ENCODE assay signal across 2 cellular contexts in the genomic region with DNA sequence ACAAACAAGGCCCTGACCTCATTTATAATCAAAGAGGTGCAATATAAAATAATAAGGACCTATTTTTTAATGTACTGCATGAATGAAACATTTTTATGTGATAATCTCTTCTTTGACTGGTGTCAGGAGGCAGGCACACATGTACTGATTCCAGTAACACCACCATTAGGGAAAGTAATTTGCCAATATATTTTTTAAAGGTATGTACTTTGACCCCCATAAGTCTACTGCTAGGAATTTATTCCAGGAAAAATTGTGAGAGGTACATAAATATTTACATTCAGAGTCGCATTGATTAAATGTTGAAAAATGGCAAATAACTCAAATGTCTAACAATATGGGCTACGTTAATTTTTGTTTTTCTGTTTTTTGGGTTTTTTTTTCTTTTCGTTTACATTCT.
TF ChIP-seq lines count a peak whose summit lies in the region.

No MANE protein-coding gene starts in this region.

TF ChIP-seq in liver, 16 proteins besides CTCF, POLR2A, EP300 and RAD21:
- peak; percentile 74 to 85 for TF ChIP-seq HNF4A (conservative IDR thresholded peaks at IDR 0.05)
- peak; percentile 61 for TF ChIP-seq HNF4G (IDR thresholded peaks at IDR 0.05)
- no peak for TF ChIP-seq FOXA1 (IDR thresholded peaks at IDR 0.05)
- TF ChIP-seq RXRA (IDR thresholded peaks at IDR 0.05): peak; percentile 18 to 41
- TF ChIP-seq, protein P1, sequence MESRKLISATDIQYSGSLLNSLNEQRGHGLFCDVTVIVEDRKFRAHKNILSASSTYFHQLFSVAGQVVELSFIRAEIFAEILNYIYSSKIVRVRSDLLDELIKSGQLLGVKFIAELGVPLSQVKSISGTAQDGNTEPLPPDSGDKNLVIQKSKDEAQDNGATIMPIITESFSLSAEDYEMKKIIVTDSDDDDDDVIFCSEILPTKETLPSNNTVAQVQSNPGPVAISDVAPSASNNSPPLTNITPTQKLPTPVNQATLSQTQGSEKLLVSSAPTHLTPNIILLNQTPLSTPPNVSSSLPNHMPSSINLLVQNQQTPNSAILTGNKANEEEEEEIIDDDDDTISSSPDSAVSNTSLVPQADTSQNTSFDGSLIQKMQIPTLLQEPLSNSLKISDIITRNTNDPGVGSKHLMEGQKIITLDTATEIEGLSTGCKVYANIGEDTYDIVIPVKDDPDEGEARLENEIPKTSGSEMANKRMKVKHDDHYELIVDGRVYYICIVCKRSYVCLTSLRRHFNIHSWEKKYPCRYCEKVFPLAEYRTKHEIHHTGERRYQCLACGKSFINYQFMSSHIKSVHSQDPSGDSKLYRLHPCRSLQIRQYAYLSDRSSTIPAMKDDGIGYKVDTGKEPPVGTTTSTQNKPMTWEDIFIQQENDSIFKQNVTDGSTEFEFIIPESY (IDR thresholded peaks at IDR 0.05): peak; percentile 40
- peak; percentile 26 for TF ChIP-seq FOXA2 (IDR thresholded peaks at IDR 0.05)
- TF ChIP-seq TAF1 (conservative IDR thresholded peaks at IDR 0.05): no peak
- peak; percentile 61 for TF ChIP-seq SP1 (IDR thresholded peaks at IDR 0.05)
- TF ChIP-seq GABPA (IDR thresholded peaks at IDR 0.05 in 1 of 2, conservative IDR thresholded peaks at IDR 0.05 in 1 of 2): no peak
- TF ChIP-seq NR2F2 (IDR thresholded peaks at IDR 0.05): no peak
- TF ChIP-seq, protein P2, sequence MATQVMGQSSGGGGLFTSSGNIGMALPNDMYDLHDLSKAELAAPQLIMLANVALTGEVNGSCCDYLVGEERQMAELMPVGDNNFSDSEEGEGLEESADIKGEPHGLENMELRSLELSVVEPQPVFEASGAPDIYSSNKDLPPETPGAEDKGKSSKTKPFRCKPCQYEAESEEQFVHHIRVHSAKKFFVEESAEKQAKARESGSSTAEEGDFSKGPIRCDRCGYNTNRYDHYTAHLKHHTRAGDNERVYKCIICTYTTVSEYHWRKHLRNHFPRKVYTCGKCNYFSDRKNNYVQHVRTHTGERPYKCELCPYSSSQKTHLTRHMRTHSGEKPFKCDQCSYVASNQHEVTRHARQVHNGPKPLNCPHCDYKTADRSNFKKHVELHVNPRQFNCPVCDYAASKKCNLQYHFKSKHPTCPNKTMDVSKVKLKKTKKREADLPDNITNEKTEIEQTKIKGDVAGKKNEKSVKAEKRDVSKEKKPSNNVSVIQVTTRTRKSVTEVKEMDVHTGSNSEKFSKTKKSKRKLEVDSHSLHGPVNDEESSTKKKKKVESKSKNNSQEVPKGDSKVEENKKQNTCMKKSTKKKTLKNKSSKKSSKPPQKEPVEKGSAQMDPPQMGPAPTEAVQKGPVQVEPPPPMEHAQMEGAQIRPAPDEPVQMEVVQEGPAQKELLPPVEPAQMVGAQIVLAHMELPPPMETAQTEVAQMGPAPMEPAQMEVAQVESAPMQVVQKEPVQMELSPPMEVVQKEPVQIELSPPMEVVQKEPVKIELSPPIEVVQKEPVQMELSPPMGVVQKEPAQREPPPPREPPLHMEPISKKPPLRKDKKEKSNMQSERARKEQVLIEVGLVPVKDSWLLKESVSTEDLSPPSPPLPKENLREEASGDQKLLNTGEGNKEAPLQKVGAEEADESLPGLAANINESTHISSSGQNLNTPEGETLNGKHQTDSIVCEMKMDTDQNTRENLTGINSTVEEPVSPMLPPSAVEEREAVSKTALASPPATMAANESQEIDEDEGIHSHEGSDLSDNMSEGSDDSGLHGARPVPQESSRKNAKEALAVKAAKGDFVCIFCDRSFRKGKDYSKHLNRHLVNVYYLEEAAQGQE (IDR thresholded peaks at IDR 0.05): peak; percentile 9
- TF ChIP-seq EGR1 (IDR thresholded peaks at IDR 0.05; ENCODE audit: low read depth in 2 of 2): no peak
- peak; percentile 79 for TF ChIP-seq YY1 (IDR thresholded peaks at IDR 0.05)
- TF ChIP-seq JUND (IDR thresholded peaks at IDR 0.05): peak in 1 of 2 donors; percentile 28

TF ChIP-seq in HepG2, 621 proteins besides CTCF, POLR2A, EP300 and RAD21:
- TF ChIP-seq, protein P3, sequence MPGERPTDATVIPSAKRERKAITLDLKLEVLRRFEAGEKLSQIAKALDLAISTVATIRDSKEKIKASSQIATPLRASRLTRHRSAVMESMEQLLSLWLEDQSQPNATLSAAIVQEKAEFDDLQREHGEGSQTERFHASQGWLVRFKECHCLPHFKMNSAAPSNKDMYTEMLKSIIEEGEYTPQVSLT (CRISPR knock-in tag; IDR thresholded peaks at IDR 0.05; ENCODE audit: borderline replicate concordance, low read depth): no peak
- TF ChIP-seq SMAD9 (CRISPR knock-in tag; IDR thresholded peaks at IDR 0.05): no peak
- no peak for TF ChIP-seq ZNF7 (CRISPR knock-in tag; IDR thresholded peaks at IDR 0.05)
- no peak for TF ChIP-seq THYN1 (CRISPR knock-in tag; IDR thresholded peaks at IDR 0.05; ENCODE audit: borderline replicate concordance, low read depth)
- TF ChIP-seq ZNF446 (CRISPR knock-in tag; IDR thresholded peaks at IDR 0.05): no peak
- TF ChIP-seq, protein P4, sequence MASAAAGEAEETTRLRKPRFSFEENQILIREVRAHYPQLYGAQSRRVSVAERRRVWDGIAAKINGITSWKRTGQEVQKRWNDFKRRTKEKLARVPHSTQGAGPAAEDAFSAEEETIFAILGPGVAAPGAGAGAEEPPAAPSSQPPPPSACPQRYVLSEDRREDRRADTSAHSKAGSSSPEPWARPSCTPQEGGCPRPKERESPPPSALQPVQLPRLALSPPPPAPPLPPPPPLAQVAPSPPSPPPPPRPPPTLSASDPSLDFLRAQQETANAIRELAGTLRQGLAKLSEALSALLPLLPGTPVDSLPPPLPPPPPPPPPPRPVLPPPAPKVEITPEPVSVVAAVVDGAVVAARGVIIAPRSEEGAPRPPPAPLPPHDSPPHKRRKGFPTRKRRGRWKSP (CRISPR knock-in tag; IDR thresholded peaks at IDR 0.05): no peak
- TF ChIP-seq, protein P5, sequence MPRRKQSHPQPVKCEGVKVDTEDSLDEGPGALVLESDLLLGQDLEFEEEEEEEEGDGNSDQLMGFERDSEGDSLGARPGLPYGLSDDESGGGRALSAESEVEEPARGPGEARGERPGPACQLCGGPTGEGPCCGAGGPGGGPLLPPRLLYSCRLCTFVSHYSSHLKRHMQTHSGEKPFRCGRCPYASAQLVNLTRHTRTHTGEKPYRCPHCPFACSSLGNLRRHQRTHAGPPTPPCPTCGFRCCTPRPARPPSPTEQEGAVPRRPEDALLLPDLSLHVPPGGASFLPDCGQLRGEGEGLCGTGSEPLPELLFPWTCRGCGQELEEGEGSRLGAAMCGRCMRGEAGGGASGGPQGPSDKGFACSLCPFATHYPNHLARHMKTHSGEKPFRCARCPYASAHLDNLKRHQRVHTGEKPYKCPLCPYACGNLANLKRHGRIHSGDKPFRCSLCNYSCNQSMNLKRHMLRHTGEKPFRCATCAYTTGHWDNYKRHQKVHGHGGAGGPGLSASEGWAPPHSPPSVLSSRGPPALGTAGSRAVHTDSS (CRISPR knock-in tag; conservative IDR thresholded peaks at IDR 0.05): no peak
- TF ChIP-seq HOXA3 (CRISPR knock-in tag; IDR thresholded peaks at IDR 0.05): no peak
